Comparison of ENCODE assay signal across 8 cellular contexts in the genomic region with DNA sequence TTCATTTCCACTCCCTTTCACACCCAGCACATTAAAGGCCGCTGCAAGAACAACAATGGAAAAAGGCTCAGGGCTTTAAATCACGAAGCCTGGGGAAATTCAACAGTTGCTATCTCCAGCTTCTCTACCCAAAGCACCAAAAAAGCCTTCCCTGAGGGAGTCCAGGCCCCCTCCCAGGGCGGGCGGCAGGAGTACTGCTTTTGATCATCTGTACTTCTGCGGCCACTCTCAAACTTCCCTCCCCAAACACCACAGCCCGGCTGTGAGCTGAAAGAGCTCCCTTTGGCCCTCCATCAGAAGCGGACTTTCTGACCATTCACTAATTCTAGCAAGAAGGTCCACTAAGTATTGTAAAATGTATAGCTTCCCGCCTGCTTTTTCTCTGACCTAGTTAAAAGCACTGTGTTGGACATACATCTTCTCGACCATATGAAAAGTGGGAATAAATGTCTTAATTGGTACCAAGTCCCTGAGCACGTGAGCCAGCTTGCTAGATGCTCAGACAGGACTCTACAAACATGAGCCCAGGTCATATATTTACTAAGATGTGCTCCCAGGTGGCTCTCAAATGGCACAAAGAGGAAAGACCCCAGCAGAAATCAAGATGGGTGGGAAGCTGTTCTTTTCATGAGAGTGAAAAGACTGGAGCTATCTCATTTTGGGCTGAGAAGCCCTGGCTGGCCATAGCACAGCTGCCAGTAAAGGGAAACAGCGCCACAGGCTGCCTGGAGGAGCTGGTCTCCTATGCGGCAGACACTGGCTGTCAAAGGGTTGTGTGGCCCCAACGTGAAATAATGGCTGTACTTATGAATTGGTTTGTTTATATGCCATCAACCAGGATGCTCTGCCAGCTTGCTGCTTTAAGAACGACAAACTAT. TPM values are rescaled to one million over a fixed set of nuclear protein-coding genes. Genes with fewer than 3 reads are reported as not detected.
A peak's percentile ranks its signal among the peaks of the same experiment; 100 is the strongest.
DNase-seq lines count a peak whose midpoint lies in the region; ATAC-seq and TF ChIP-seq lines count a peak whose summit lies in the region.

No MANE protein-coding gene starts in this region.

- ATAC-seq in activated CD4-positive, CD25-positive, alpha-beta regulatory T cell treated with anti-CD3 and anti-CD28 coated beads, Interleukin-2, amount 50 U/mL, for 24 hours: peak; percentile 4 to 22
- ATAC-seq in HG02588 (IDR thresholded peaks at IDR 0.05; ENCODE audit: unreplicated experiment): peak; percentile 23

- TF ChIP-seq POLR2A in Peyer's patch (IDR thresholded peaks at IDR 0.05): no peak

- no peak for TF ChIP-seq CTCF in Peyer's patch (IDR thresholded peaks at IDR 0.05)

- H3K36me3 ChIP-seq in Peyer's patch (no peaks in the 10 kb centered on the region), neuron (ENCODE audit: insufficient read depth, low read length) (no peaks in the 10 kb centered on the region)

- H3K27me3 ChIP-seq in Peyer's patch: no peaks in the 10 kb centered on the region
- no peaks in the 10 kb centered on the region for H3K27me3 ChIP-seq in neuron (ENCODE audit: insufficient read depth, low read length)

- peaks cover 0 to 21% (median 8%) of the 10 kb centered on the region in 4 donors for H3K4me1 ChIP-seq in Peyer's patch
- H3K4me1 ChIP-seq in neuron (ENCODE audit: insufficient read depth, low read length): peaks cover 15% of the 10 kb centered on the region

- no peak for DNase-seq in activated CD4-positive, CD25-positive, alpha-beta regulatory T cell treated with anti-CD3 and anti-CD28 coated beads, Interleukin-2, amount 50 U/mL, for 72 hours
- DNase-seq in Peyer's patch (no peak), SKM-1 (lab: John Stamatoyannopoulos, UW; ENCODE audit: unreplicated experiment) (no peak), GM19238 (ENCODE audit: insufficient read length, low spot score) (no peak)
- no peak for DNase-seq in stimulated activated CD4-positive, alpha-beta T cell treated with anti-CD3 and anti-CD28 coated beads, Interleukin-12 subunit alpha, Interleukin-12 subunit beta, amount 100 ng/mL, for 4 hours

- H3K4me3 ChIP-seq in Peyer's patch (no peak overlapping the region), neuron (ENCODE audit: low read length) (no peak overlapping the region)

- peak overlapping the region; percentile 50 to 78 (median 70) for H3K27ac ChIP-seq in Peyer's patch

- H2AFZ ChIP-seq in neuron (ENCODE audit: low read depth, low read length): peak overlapping the region; percentile 79

- H3K9me3 ChIP-seq in Peyer's patch (no peaks in the 10 kb centered on the region), neuron (ENCODE audit: low read length) (peaks cover 2% of the 10 kb centered on the region)

RNA-seq across cellular contexts. Expression of gene GFOD1, which starts 58.6 kb away (rescaled TPM):
- total RNA-seq in Peyer's patch: 10 to 100 TPM; 10.7 to 24.2 (median 17.6) TPM
